ENCODE assay signal across 8 cellular contexts in genomic region chr3:18127181-18127863, GRCh38.
DNase-seq lines count a peak whose midpoint lies in the region; ATAC-seq and TF ChIP-seq lines count a peak whose summit lies in the region.

No MANE protein-coding gene starts in this region.

- TF ChIP-seq CTCF in PC-3 (conservative IDR thresholded peaks at IDR 0.05; ENCODE audit: low read depth, low read length), result no peak

- H4K20me1 ChIP-seq in BLaER1, result no peaks in the 10 kb centered on the region
- H4K20me1 ChIP-seq in PC-3 (ENCODE audit: low read length), result no peaks in the 10 kb centered on the region

- no peaks in the 10 kb centered on the region for H3F3A ChIP-seq in PC-3 (ENCODE audit: low read length, unreplicated experiment)

- CTCF ChIA-PET in PC-3 (lab: Charles Lee), result interaction anchor here (0.5 kb wide), 1 partner anchor 22 kb away, joined by 3 read pairs; no protein-coding TSS in a partner anchor

- H3K36me3 ChIP-seq in BLaER1 (peaks cover 11% of the 10 kb centered on the region), PC-3 (ENCODE audit: low read depth, low read length) (no peaks in the 10 kb centered on the region)

- ATAC-seq in GM19328 (IDR thresholded peaks at IDR 0.05; ENCODE audit: unreplicated experiment), result peak; percentile 91
- ATAC-seq in HG02981 (IDR thresholded peaks at IDR 0.05; ENCODE audit: unreplicated experiment), result peak; percentile 97
- no peak for ATAC-seq in PC-3

- H3K9ac ChIP-seq in BLaER1 (peak overlapping the region; percentile 74), PC-3 (ENCODE audit: low read length) (no peak overlapping the region)

- peak overlapping the region; percentile 19; the same call in 1 of the 2 replicates for H3K4me3 ChIP-seq in BLaER1
- H3K4me3 ChIP-seq in PC-3 (ENCODE audit: low read length), result no peak overlapping the region

- H3K79me2 ChIP-seq in PC-3 (ENCODE audit: low read length), result no peaks in the 10 kb centered on the region

- peaks cover 58% of the 10 kb centered on the region for H3K4me1 ChIP-seq in BLaER1
- peaks cover 11% of the 10 kb centered on the region for H3K4me1 ChIP-seq in PC-3 (ENCODE audit: insufficient read depth, low read length)

- intact Hi-C loops in PC-3 (cut with micrococcal nuclease), result no loop called here

- POLR2A ChIA-PET in PC-3 (lab: Charles Lee; ENCODE audit: unreplicated experiment), result interaction anchor here (0.6 kb wide), 1 partner anchor 16 kb away, joined by 3 read pairs; no protein-coding TSS in a partner anchor

- H2AFZ ChIP-seq in PC-3 (ENCODE audit: low read length), result no peak overlapping the region

- peak overlapping the region; percentile 87 for H3K4me2 ChIP-seq in BLaER1
- H3K4me2 ChIP-seq in PC-3 (ENCODE audit: low read length), result no peak overlapping the region

- no peaks in the 10 kb centered on the region for H3K9me2 ChIP-seq in PC-3 (replicated peaks; ENCODE audit: low read length)

- H3K9me3 ChIP-seq in BLaER1 (peaks cover 11% of the 10 kb centered on the region), PC-3 (ENCODE audit: low read length) (no peaks in the 10 kb centered on the region)

- peak; percentile 75 for DNase-seq in NOMO-1 treated with DMSO at 0.1 percent for 48 hours (lab: John Stamatoyannopoulos, UW; ENCODE audit: unreplicated experiment)
- DNase-seq in NCI-H1092 treated with DMSO at 0.1 percent for 48 hours (lab: John Stamatoyannopoulos, UW), result no peak
- DNase-seq in GOT3 (lab: John Stamatoyannopoulos, UW), result no peak
- no peak for DNase-seq in PC-3
- no peak for DNase-seq in cortex of kidney (lab: John Stamatoyannopoulos, UW)

- H3K27ac ChIP-seq in BLaER1 (peak overlapping the region; percentile 86), PC-3 (ENCODE audit: low read length) (no peak overlapping the region)

- BruUV-seq in PC-3 (replicated peaks; lab: Mats Ljungman, UMichigan), result no TSS peak

- no peaks in the 10 kb centered on the region for H3K27me3 ChIP-seq in BLaER1
- no peaks in the 10 kb centered on the region for H3K27me3 ChIP-seq in PC-3 (ENCODE audit: low read length)
